In the genomic region with DNA sequence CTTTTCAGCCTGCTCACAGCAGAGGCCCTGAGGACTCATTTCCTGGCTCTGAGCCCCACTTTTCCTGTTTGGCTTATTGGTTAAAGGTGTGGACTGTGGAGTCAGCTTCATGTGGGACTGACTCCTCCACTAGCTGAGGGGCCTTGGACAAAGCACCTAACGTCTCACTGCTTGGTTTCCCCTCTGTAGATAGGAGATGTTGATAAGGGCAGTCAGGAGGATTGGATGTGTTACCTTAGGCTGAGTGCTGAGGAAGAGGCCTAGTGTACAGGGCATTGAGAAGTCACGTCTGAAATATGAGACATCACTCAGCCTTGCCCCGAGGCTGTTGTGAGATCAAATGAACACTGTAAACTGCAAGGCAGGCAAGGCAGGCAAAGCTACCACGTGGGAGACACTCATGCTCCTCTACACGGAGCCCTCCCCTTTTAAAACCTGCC, we compare ENCODE assay signal across 14 cellular contexts. TPM values are rescaled to one million over a fixed set of nuclear protein-coding genes. Genes with fewer than 3 reads are reported as not detected.
DNase-seq lines count a peak whose midpoint lies in the region; TF ChIP-seq lines count a peak whose summit lies in the region.
"Had no signal": no experiment of that assay in that cellular context is flagged by ENCODE, and none has a peak within 500 bp of the region (broad histone marks: within the 10 kb centered on the region; RNA-seq: fewer than 3 reads in every experiment).

No MANE protein-coding gene starts in this region.

- H3K79me2 ChIP-seq in neural progenitor cell (ENCODE audit: low read depth), result no peaks in the 10 kb centered on the region

- peaks cover 3% of the 10 kb centered on the region for H3K9me3 Mint-ChIP-seq in glutamatergic neuron (ENCODE audit: unreplicated experiment)
- H3K9me3 Mint-ChIP-seq in neural progenitor cell, result no peaks in the 10 kb centered on the region

- no peaks in the 10 kb centered on the region for H3K36me3 ChIP-seq in neural progenitor cell
- H3K36me3 ChIP-seq: right atrium auricular region had no signal

- H3K4me1 Mint-ChIP-seq in glutamatergic neuron (ENCODE audit: low read depth, unreplicated experiment), result no peaks in the 10 kb centered on the region
- H3K4me1 Mint-ChIP-seq in neural progenitor cell, result no peaks in the 10 kb centered on the region

- H3K4me3 Mint-ChIP-seq in glutamatergic neuron (ENCODE audit: unreplicated experiment) (no peak overlapping the region), neural progenitor cell (no peak overlapping the region)
- H3K4me3 Mint-ChIP-seq: activated CD8-positive, alpha-beta memory T cell treated with anti-CD3 and anti-CD28 coated beads, Interleukin-2, amount 10 ng/mL, durations not matched to agents 7 days and 5 days; activated naive CD4-positive, alpha-beta T cell treated with anti-CD3 and anti-CD28 coated beads, Interleukin-2, amount 50 U/mL, for 24 hours had no signal

- DNase-seq in DMS153 treated with DMSO at 0.1 percent for 48 hours (lab: John Stamatoyannopoulos, UW; ENCODE audit: unreplicated experiment), result peak; percentile 75
- peak; percentile 72 for DNase-seq in M059J (ENCODE audit: low read depth)
- DNase-seq in NCI-H526 treated with DMSO at 0.1 percent for 48 hours (lab: John Stamatoyannopoulos, UW), result peak; percentile 71
- peak; percentile 30 for DNase-seq in glutamatergic neuron
- DNase-seq in neural progenitor cell (ENCODE audit: low spot score), result no peak
- DNase-seq in head of caudate nucleus, result no peak
- DNase-seq in cardiac septum (ENCODE audit: low spot score), result no peak
- no peak for DNase-seq in superior temporal gyrus (ENCODE audit: extremely low spot score)
- DNase-seq: activated CD8-positive, alpha-beta memory T cell treated with anti-CD3 and anti-CD28 coated beads, Interleukin-2, amount 10 ng/mL, durations not matched to agents 7 days and 5 days; kidney; NCI-H1694 had no signal

- H3K36me3 Mint-ChIP-seq in glutamatergic neuron (ENCODE audit: unreplicated experiment) (no peaks in the 10 kb centered on the region), neural progenitor cell (no peaks in the 10 kb centered on the region)

- no peaks in the 10 kb centered on the region for H3K4me1 ChIP-seq in neural progenitor cell
- H3K4me1 ChIP-seq: right atrium auricular region had no signal

- no peak overlapping the region for H3K4me2 ChIP-seq in neural progenitor cell
- H3K4me2 ChIP-seq: BLaER1 had no signal

- no peak overlapping the region for H2AFZ ChIP-seq in neural progenitor cell (replicated peaks)

- H3K4me3 ChIP-seq in neural progenitor cell, result no peak overlapping the region
- H3K4me3 ChIP-seq: BLaER1, right atrium auricular region had no signal

- H3K27ac ChIP-seq in neural progenitor cell, result no peak overlapping the region
- H3K27ac ChIP-seq: BLaER1, right atrium auricular region had no signal

- H3K9me3 ChIP-seq in neural progenitor cell (ENCODE audit: low read depth), result no peaks in the 10 kb centered on the region
- H3K9me3 ChIP-seq: right atrium auricular region had no signal

- no peaks in the 10 kb centered on the region for H3F3A ChIP-seq in neural progenitor cell (ENCODE audit: low read depth)

- no peaks in the 10 kb centered on the region for H3K27me3 ChIP-seq in neural progenitor cell
- H3K27me3 ChIP-seq: BLaER1, right atrium auricular region had no signal

- intact Hi-C loops in head of caudate nucleus (cut with DNase I), result no loop called here
- intact Hi-C loops in cardiac septum (cut with DNase I), result no loop called here

- no peak overlapping the region for H3K9ac ChIP-seq in neural progenitor cell
- H3K9ac ChIP-seq: BLaER1 had no signal

- TF ChIP-seq CTCF in glutamatergic neuron (IDR thresholded peaks at IDR 0.05; ENCODE audit: partially characterized antibody, unreplicated experiment) (no peak), neural progenitor cell (IDR thresholded peaks at IDR 0.05) (no peak)

- H3K27me3 Mint-ChIP-seq in glutamatergic neuron (ENCODE audit: unreplicated experiment) (no peaks in the 10 kb centered on the region), neural progenitor cell (ENCODE audit: insufficient read depth, low read depth) (peaks cover 2% of the 10 kb centered on the region)
- H3K27me3 Mint-ChIP-seq: activated CD8-positive, alpha-beta memory T cell treated with anti-CD3 and anti-CD28 coated beads, Interleukin-2, amount 10 ng/mL, durations not matched to agents 7 days and 5 days had no signal

- no peaks in the 10 kb centered on the region for H4K20me1 ChIP-seq in neural progenitor cell (ENCODE audit: low read depth)
- H4K20me1 ChIP-seq: BLaER1 had no signal

- no peak overlapping the region for H3K27ac Mint-ChIP-seq in glutamatergic neuron (ENCODE audit: unreplicated experiment)
- no peak overlapping the region for H3K27ac Mint-ChIP-seq in neural progenitor cell
- H3K27ac Mint-ChIP-seq: activated CD8-positive, alpha-beta memory T cell treated with anti-CD3 and anti-CD28 coated beads, Interleukin-2, amount 10 ng/mL, durations not matched to agents 7 days and 5 days had no signal

RNA-seq across cellular contexts. Expression of gene TCL1A, which starts 27.1 kb away (rescaled TPM):
- total RNA-seq in M059J (2014; rRNA removed; shearing (Covaris generic)), result not detected in 2 replicates
- total RNA-seq in glutamatergic neuron (ENCODE audit: unreplicated experiment) (not detected), neural progenitor cell (ENCODE audit: low replicate concordance) (not detected in 2 replicates), cardiac septum (not detected)
- total RNA-seq: activated CD8-positive, alpha-beta memory T cell treated with anti-CD3 and anti-CD28 coated beads, Interleukin-2, amount 10 ng/mL, durations not matched to agents 7 days and 5 days had no signal

RNA-seq across cellular contexts. Expression of gene TCL1B, which starts 54.8 kb away (rescaled TPM):
- not detected in 2 replicates for total RNA-seq in M059J (2014; rRNA removed; shearing (Covaris generic))
- total RNA-seq in glutamatergic neuron (ENCODE audit: unreplicated experiment) (not detected), neural progenitor cell (ENCODE audit: low replicate concordance) (0.12 TPM in 1 of 2 replicates, not detected in the other), cardiac septum (not detected)
- total RNA-seq: activated CD8-positive, alpha-beta memory T cell treated with anti-CD3 and anti-CD28 coated beads, Interleukin-2, amount 10 ng/mL, durations not matched to agents 7 days and 5 days; kidney; right atrium auricular region had no signal

Comparison
In these comparisons a context has a peak if more than half of its experiments do, and no peak if none do; other contexts are left out.
1. DNase-seq: peak in DMS153 treated with DMSO at 0.1 percent for 48 hours (single experiment), M059J (single experiment), NCI-H526 treated with DMSO at 0.1 percent for 48 hours (single experiment) and glutamatergic neuron (single experiment); none in neural progenitor cell (single experiment), head of caudate nucleus (0 of 42), cardiac septum (single experiment) and superior temporal gyrus (single experiment).